Comparison of ENCODE assay signal across 1 cellular context in the genomic region with DNA sequence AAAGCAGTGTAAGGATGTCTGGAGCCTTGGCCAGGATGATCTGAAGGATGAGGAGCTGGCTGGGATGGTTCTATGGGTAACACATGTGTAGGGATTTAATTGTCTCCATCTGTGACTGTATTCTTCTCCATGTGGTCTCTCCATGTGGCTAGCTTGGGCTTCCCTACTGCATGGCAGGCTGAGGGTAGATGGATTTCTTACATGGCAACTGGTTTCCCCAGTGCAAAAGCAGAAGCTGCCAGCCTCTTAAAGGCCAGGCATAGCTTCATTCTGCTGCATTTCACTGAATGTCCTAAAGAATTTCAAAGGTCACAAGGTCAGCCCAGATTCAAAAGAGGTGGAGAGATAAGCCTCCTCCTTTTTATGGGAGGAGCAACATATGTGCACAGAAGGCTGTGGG.
TF ChIP-seq lines count a peak whose summit lies in the region.

No MANE protein-coding gene starts in this region.

TF ChIP-seq in SK-N-SH, 30 proteins besides CTCF, POLR2A, EP300 and RAD21 (continued from another document):
- TF ChIP-seq, protein P1, sequence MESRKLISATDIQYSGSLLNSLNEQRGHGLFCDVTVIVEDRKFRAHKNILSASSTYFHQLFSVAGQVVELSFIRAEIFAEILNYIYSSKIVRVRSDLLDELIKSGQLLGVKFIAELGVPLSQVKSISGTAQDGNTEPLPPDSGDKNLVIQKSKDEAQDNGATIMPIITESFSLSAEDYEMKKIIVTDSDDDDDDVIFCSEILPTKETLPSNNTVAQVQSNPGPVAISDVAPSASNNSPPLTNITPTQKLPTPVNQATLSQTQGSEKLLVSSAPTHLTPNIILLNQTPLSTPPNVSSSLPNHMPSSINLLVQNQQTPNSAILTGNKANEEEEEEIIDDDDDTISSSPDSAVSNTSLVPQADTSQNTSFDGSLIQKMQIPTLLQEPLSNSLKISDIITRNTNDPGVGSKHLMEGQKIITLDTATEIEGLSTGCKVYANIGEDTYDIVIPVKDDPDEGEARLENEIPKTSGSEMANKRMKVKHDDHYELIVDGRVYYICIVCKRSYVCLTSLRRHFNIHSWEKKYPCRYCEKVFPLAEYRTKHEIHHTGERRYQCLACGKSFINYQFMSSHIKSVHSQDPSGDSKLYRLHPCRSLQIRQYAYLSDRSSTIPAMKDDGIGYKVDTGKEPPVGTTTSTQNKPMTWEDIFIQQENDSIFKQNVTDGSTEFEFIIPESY (IDR thresholded peaks at IDR 0.05; ENCODE audit: borderline replicate concordance, low read depth), result no peak
